In genomic region chr1:2317230-2318065, GRCh38 we compare ENCODE assay signal across 1 cellular context.
TF ChIP-seq lines count a peak whose summit lies in the region.

No MANE protein-coding gene starts in this region.

TF ChIP-seq in HepG2, 621 proteins besides CTCF, POLR2A, EP300 and RAD21 (continued from another document):
- TF ChIP-seq ZNF333 (CRISPR knock-in tag; IDR thresholded peaks at IDR 0.05; ENCODE audit: borderline replicate concordance) = no peak
